Comparison of ENCODE assay signal across 37 cellular contexts in the genomic region with DNA sequence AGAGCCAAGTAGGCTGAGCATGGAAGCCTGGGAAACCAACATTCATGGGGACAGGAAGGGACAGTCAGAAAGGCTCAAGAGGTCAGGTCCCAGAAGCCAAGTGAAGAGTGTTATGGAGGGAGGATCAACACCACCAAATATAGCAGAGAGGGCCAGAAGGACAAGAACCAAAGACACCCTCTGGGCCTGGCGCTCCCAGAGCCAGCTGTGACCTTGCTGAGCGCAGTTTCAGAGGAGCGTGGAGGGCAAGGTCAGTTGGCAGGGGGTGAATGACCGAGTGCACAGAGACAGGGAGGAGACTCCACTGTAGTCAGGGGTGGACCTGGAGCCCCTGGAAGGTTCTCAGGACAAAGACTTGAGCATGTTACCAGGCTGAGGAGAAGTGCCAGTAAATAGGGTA. TPM values are rescaled to one million over a fixed set of nuclear protein-coding genes. Genes with fewer than 3 reads are reported as not detected.
"Had no signal": no experiment of that assay in that cellular context is flagged by ENCODE, and none has a peak within 500 bp of the region (broad histone marks: within the 10 kb centered on the region; RNA-seq: fewer than 3 reads in every experiment).

No MANE protein-coding gene starts in this region.

- FAIRE-seq: endothelial cell of umbilical vein, urothelium cell line had no signal

- H3K27me3 ChIP-seq: colonic mucosa, esophagus muscularis mucosa, foreskin keratinocyte, gastroesophageal sphincter, heart left ventricle, hepatocyte, neural progenitor cell, sigmoid colon, tibial nerve, upper lobe of left lung had no signal

- H3K79me2 ChIP-seq: hepatocyte had no signal

- H3K27ac Mint-ChIP-seq: dendritic cell treated with granulocyte-macrophage colony-stimulating factor and Interleukin-4, amounts not matched to agents 40 ng/mL and 50 ng/mL, for 4 days; endodermal cell; mesothelial cell of epicardium; nephron; neural progenitor cell; stimulated activated memory B cell treated with anti-CD40 and anti-IgM and Interleukin-4, amounts not matched to agents 10 μg/mL and 1 μg/mL and 100 μg/mL, for 72 hours had no signal

- H2AFZ ChIP-seq: hepatocyte, neural progenitor cell had no signal

- H3K4me2 ChIP-seq: hepatocyte, neural progenitor cell had no signal

- H3K4me3 Mint-ChIP-seq: dendritic cell treated with granulocyte-macrophage colony-stimulating factor and Interleukin-4, amounts not matched to agents 40 ng/mL and 50 ng/mL, for 4 days; endodermal cell; mesothelial cell of epicardium; naive B cell; nephron; neural progenitor cell; stimulated activated memory B cell treated with anti-CD40 and anti-IgM and Interleukin-4, amounts not matched to agents 10 μg/mL and 1 μg/mL and 100 μg/mL, for 72 hours had no signal

- DNase-seq: colonic mucosa; effector CD8-positive, alpha-beta T cell; endodermal cell; foreskin keratinocyte; left ventricle myocardium inferior; mesenchymal stem cell; mucosa of descending colon; naive B cell; nucleus accumbens; sigmoid colon; stimulated activated CD4-positive, alpha-beta T cell treated with anti-CD3 and anti-CD28 coated beads, Interleukin-4, amount 100 ng/mL, for 4 hours; stimulated activated naive CD8-positive, alpha-beta T cell treated with anti-CD3 and anti-CD28 coated beads, Interleukin-15, Interleukin-2, amounts not matched to agents 100 U/mL and 50 U/mL, for 24 hours; upper lobe of left lung had no signal

- H3K4me1 Mint-ChIP-seq: stimulated activated memory B cell treated with anti-CD40 and anti-IgM and Interleukin-4, amounts not matched to agents 10 μg/mL and 1 μg/mL and 100 μg/mL, for 72 hours had no signal

- H3K4me3 ChIP-seq: colonic mucosa, esophagus muscularis mucosa, gastroesophageal sphincter, heart left ventricle, hepatocyte, left ventricle myocardium inferior, mucosa of descending colon, neural progenitor cell, prostate gland, sigmoid colon, thoracic aorta, tibial nerve, upper lobe of left lung had no signal

- H3K9ac ChIP-seq: neural progenitor cell had no signal

- H3K9me3 Mint-ChIP-seq: dendritic cell treated with granulocyte-macrophage colony-stimulating factor and Interleukin-4, amounts not matched to agents 40 ng/mL and 50 ng/mL, for 4 days; nephron had no signal

- H3K9me3 ChIP-seq: colonic mucosa, esophagus muscularis mucosa, gastroesophageal sphincter, heart left ventricle, left ventricle myocardium inferior, mucosa of descending colon, prostate gland, sigmoid colon, thoracic aorta, tibial nerve, upper lobe of left lung had no signal

- ATAC-seq: foreskin keratinocyte; gastroesophageal sphincter; left cardiac atrium; mucosa of descending colon; right cardiac atrium; stimulated activated memory B cell treated with anti-CD40 and anti-IgM and Interleukin-4, amounts not matched to agents 10 μg/mL and 1 μg/mL and 100 μg/mL, for 72 hours; stimulated activated naive CD8-positive, alpha-beta T cell treated with anti-CD3 and anti-CD28 coated beads, Interleukin-15, Interleukin-2, amounts not matched to agents 100 U/mL and 50 U/mL, for 24 hours had no signal

- H3K36me3 ChIP-seq: colonic mucosa, neural progenitor cell, prostate gland had no signal

- H3K4me1 ChIP-seq: colonic mucosa, foreskin keratinocyte, heart left ventricle, left ventricle myocardium inferior, prostate gland, upper lobe of left lung had no signal

- H3K27ac ChIP-seq: colonic mucosa, esophagus muscularis mucosa, foreskin keratinocyte, gastroesophageal sphincter, heart left ventricle, hepatocyte, left ventricle myocardium inferior, neural progenitor cell, prostate gland, sigmoid colon, thoracic aorta, tibial nerve, upper lobe of left lung had no signal

RNA-seq across cellular contexts. Expression of a gene that starts 4.4 kb away (rescaled TPM):
- total RNA-seq: chondrocyte, colonic mucosa, endothelial cell of umbilical vein, epithelial cell of proximal tubule, esophagus muscularis mucosa, fibroblast of lung, foreskin keratinocyte, gastroesophageal sphincter, heart left ventricle, hepatocyte, kidney epithelial cell, left cardiac atrium, left ventricle myocardium inferior, lung microvascular endothelial cell, mesothelial cell of epicardium, mucosa of descending colon, osteocyte, prostate gland, renal cortical epithelial cell, right cardiac atrium, sigmoid colon, skeletal muscle tissue, thoracic aorta, tibial nerve, upper lobe of left lung had no signal
- polyA plus RNA-seq: endothelial cell of umbilical vein, fibroblast of lung, foreskin keratinocyte, heart left ventricle, hepatocyte, right cardiac atrium had no signal

RNA-seq across cellular contexts. Expression of a gene that starts 19.2 kb away (rescaled TPM):
- total RNA-seq: colonic mucosa, endothelial cell of umbilical vein, epithelial cell of proximal tubule, esophagus muscularis mucosa, fibroblast of lung, foreskin keratinocyte, gastroesophageal sphincter, heart left ventricle, hepatocyte, kidney epithelial cell, left cardiac atrium, left ventricle myocardium inferior, lung microvascular endothelial cell, mesothelial cell of epicardium, mucosa of descending colon, osteocyte, renal cortical epithelial cell, sigmoid colon, thoracic aorta, tibial nerve had no signal
- polyA plus RNA-seq: endothelial cell of umbilical vein, fibroblast of lung, foreskin keratinocyte, heart left ventricle, hepatocyte, right cardiac atrium had no signal

RNA-seq across cellular contexts. Expression of a gene that starts 59.2 kb away (rescaled TPM):
- total RNA-seq: endodermal cell, endothelial cell of umbilical vein, esophagus muscularis mucosa, foreskin keratinocyte, gastroesophageal sphincter, left ventricle myocardium inferior, lung microvascular endothelial cell, thoracic aorta, tibial nerve had no signal
- polyA plus RNA-seq: endothelial cell of umbilical vein, fibroblast of lung, foreskin keratinocyte had no signal
